ENCODE assay signal across 14 cellular contexts in genomic region chr17:68343976-68344375, GRCh38. TPM values are rescaled to one million over a fixed set of nuclear protein-coding genes. Genes with fewer than 3 reads are reported as not detected.
DNase-seq lines count a peak whose midpoint lies in the region; ATAC-seq, FAIRE-seq and TF ChIP-seq lines count a peak whose summit lies in the region.
"Had no signal": no experiment of that assay in that cellular context is flagged by ENCODE, and none has a peak within 500 bp of the region (broad histone marks: within the 10 kb centered on the region; RNA-seq: fewer than 3 reads in every experiment).

No MANE protein-coding gene starts in this region.

- peaks cover 0 to 11% (median 0%) of the 10 kb centered on the region in 11 experiments; a peak in 2 of 22 replicates for H3K27me3 ChIP-seq in BLaER1 treated with 17β-estradiol and CSF1 and Interleukin-3, amounts not matched to agents 10 nM and 100 nM
- no peaks in the 10 kb centered on the region for H3K27me3 ChIP-seq in H7 (ENCODE audit: control insufficient read depth, insufficient read depth, low read length)

- H3K4me3 Mint-ChIP-seq in central memory CD8-positive, alpha-beta T cell, result peak overlapping the region; percentile 55

- H2AFZ ChIP-seq in OCI-LY7 (ENCODE audit: low read length), result peak overlapping the region; percentile 42; the same call in 1 of the 2 replicates
- H2AFZ ChIP-seq: parathyroid adenoma had no signal

- H4K20me1 ChIP-seq in BLaER1 treated with 17β-estradiol and CSF1 and Interleukin-3, amounts not matched to agents 10 nM and 100 nM, result no peaks in the 10 kb centered on the region
- H4K20me1 ChIP-seq in OCI-LY7 (ENCODE audit: insufficient read depth, low read length), result no peaks in the 10 kb centered on the region

- no TSS peak for BruUV-seq in OCI-LY7 (replicated peaks; lab: Mats Ljungman, UMichigan)

- peak overlapping the region in 8 of 11 experiments; percentile 79 to 91 (median 86); a peak in 17 of 22 replicates for H3K9ac ChIP-seq in BLaER1 treated with 17β-estradiol and CSF1 and Interleukin-3, amounts not matched to agents 10 nM and 100 nM
- H3K9ac ChIP-seq: parathyroid adenoma had no signal

- H3K9me3 ChIP-seq in BLaER1 treated with 17β-estradiol and CSF1 and Interleukin-3, amounts not matched to agents 10 nM and 100 nM (replicated peaks in 1 of 11), result no peaks in the 10 kb centered on the region
- no peaks in the 10 kb centered on the region for H3K9me3 ChIP-seq in OCI-LY7 (ENCODE audit: low read length)

- FAIRE-seq in GM12891 (lab: Jason Lieb, UNC), result peak; percentile 5
- FAIRE-seq: GM12878 had no signal

- H3K36me3 ChIP-seq in BLaER1 treated with 17β-estradiol and CSF1 and Interleukin-3, amounts not matched to agents 10 nM and 100 nM, result no peaks in the 10 kb centered on the region
- H3K36me3 ChIP-seq in OCI-LY7 (ENCODE audit: insufficient read depth, low read length) (peaks cover 12% of the 10 kb centered on the region), H7 (replicated peaks; ENCODE audit: control insufficient read depth, insufficient read depth, low read length) (no peaks in the 10 kb centered on the region)

- no peaks in the 10 kb centered on the region for H3K79me2 ChIP-seq in OCI-LY7 (ENCODE audit: insufficient read depth, low read depth, low read length)
- H3K79me2 ChIP-seq: parathyroid adenoma had no signal

- H3K27me3 Mint-ChIP-seq in central memory CD8-positive, alpha-beta T cell, result no peaks in the 10 kb centered on the region
- H3K27me3 Mint-ChIP-seq: stimulated activated naive CD8-positive, alpha-beta T cell treated with anti-CD3 and anti-CD28 coated beads, Interleukin-15, amount 100 ng/mL, for 72 hours had no signal

- CTCF ChIA-PET in OCI-LY7 (lab: Charles Lee; ENCODE audit: unreplicated experiment), result interaction anchor here (0.8 to 2.0 kb wide), 5 partner anchors 11 to 55 kb away, joined by 3 to 5 read pairs (median 3); no protein-coding TSS in a partner anchor

- no peaks in the 10 kb centered on the region for H3K9me2 ChIP-seq in OCI-LY7 (ENCODE audit: insufficient read depth, low read length)

- H3K27ac ChIP-seq in BLaER1 treated with 17β-estradiol and CSF1 and Interleukin-3, amounts not matched to agents 10 nM and 100 nM, result peak overlapping the region in 9 of 11 experiments; percentile 51 to 99 (median 96); a peak in 18 of 22 replicates
- peak overlapping the region; percentile 95 for H3K27ac ChIP-seq in OCI-LY7 (ENCODE audit: low read depth, low read length, poor library complexity, severe bottlenecking)
- H3K27ac ChIP-seq: parathyroid adenoma had no signal

- peak overlapping the region; percentile 79 to 97 (median 85) for H3K4me2 ChIP-seq in BLaER1 treated with 17β-estradiol and CSF1 and Interleukin-3, amounts not matched to agents 10 nM and 100 nM
- H3K4me2 ChIP-seq in OCI-LY7 (ENCODE audit: low read length), result peak overlapping the region; percentile 30
- H3K4me2 ChIP-seq: smooth muscle cell had no signal

- peak overlapping the region in 1 of 10 experiments; percentile 10; a peak in 3 of 20 replicates for H3K4me3 ChIP-seq in BLaER1 treated with 17β-estradiol and CSF1 and Interleukin-3, amounts not matched to agents 10 nM and 100 nM
- H3K4me3 ChIP-seq in OCI-LY7 (ENCODE audit: low read depth, low read length, poor library complexity, severe bottlenecking) (no peak overlapping the region), H7 (ENCODE audit: insufficient read depth, low read depth, low read length) (no peak overlapping the region)
- H3K4me3 ChIP-seq: GM12878, smooth muscle cell had no signal

- peaks cover 4% of the 10 kb centered on the region for H3K36me3 Mint-ChIP-seq in central memory CD8-positive, alpha-beta T cell (ENCODE audit: insufficient read depth)

- peak overlapping the region; percentile 93 for H3K27ac Mint-ChIP-seq in central memory CD8-positive, alpha-beta T cell (ENCODE audit: low read depth)

- H3K4me1 Mint-ChIP-seq in central memory CD8-positive, alpha-beta T cell, result peaks cover 62% of the 10 kb centered on the region

- ATAC-seq in central memory CD8-positive, alpha-beta T cell (replicated peaks; ENCODE audit: extremely low read depth, poor library complexity, severe bottlenecking), result no peak
- ATAC-seq in GM21423 (IDR thresholded peaks at IDR 0.05; ENCODE audit: unreplicated experiment), result no peak
- ATAC-seq in GM19397 (IDR thresholded peaks at IDR 0.05; ENCODE audit: unreplicated experiment), result no peak
- ATAC-seq: GM12878 had no signal

- TF ChIP-seq CTCF in OCI-LY7 (conservative IDR thresholded peaks at IDR 0.05; ENCODE audit: low read length), result 0 out of 2 replicates have a peak, but pooled peaks have one; percentile 34

- TF ChIP-seq POLR2A in GM12891 (IDR thresholded peaks at IDR 0.05; ENCODE audit: low read depth, low read length), result no peak

- H3K4me1 ChIP-seq in BLaER1 treated with 17β-estradiol and CSF1 and Interleukin-3, amounts not matched to agents 10 nM and 100 nM, result peaks cover 53 to 79% (median 69%) of the 10 kb centered on the region in 10 experiments
- peaks cover 48% of the 10 kb centered on the region for H3K4me1 ChIP-seq in OCI-LY7 (ENCODE audit: insufficient read depth, low read length, poor library complexity, severe bottlenecking)
- H3K4me1 ChIP-seq: parathyroid adenoma had no signal

- intact Hi-C loops in OCI-LY7 (cut with micrococcal nuclease; ENCODE audit: unreplicated experiment), result loop anchor here (1.0 to 5.0 kb wide), 3 partner anchors 53 to 93 kb away; partner anchors contain the start of genes ARSG and SLC16A6

- H3K9me3 Mint-ChIP-seq in central memory CD8-positive, alpha-beta T cell, result no peaks in the 10 kb centered on the region
- H3K9me3 Mint-ChIP-seq: stimulated activated naive CD8-positive, alpha-beta T cell treated with anti-CD3 and anti-CD28 coated beads, Interleukin-15, amount 100 ng/mL, for 72 hours had no signal

- DNase-seq in GM12891 (ENCODE audit: insufficient read length, low spot score) (no peak), OCI-LY7 (ENCODE audit: low spot score) (peak; percentile 68), NCI-H2196 (lab: John Stamatoyannopoulos, UW; ENCODE audit: unreplicated experiment) (no peak), H7 (no peak)
- no peak for DNase-seq in central memory CD8-positive, alpha-beta T cell (ENCODE audit: low spot score in 2 of 2)
- DNase-seq: hippocampal formation, NCI-H1694 treated with DMSO at 0.1 percent for 48 hours had no signal

- POLR2A ChIA-PET in OCI-LY7 (lab: Charles Lee), result interaction anchor here (0.5 to 4.7 kb wide), 15 partner anchors 10 to 229 kb away, joined by 3 to 36 read pairs (median 4); partner anchors contain the start of genes SLC16A6 and WIPI1

TF ChIP-seq in GM12891, 5 proteins besides CTCF, POLR2A, EP300 and RAD21:
- TF ChIP-seq SPI1 (IDR thresholded peaks at IDR 0.05; ENCODE audit: low read depth, low read length) (no peak), PAX5 (IDR thresholded peaks at IDR 0.05; ENCODE audit: insufficient read depth, low read length, severe bottlenecking) (no peak), POLR2AphosphoS5 (IDR thresholded peaks at IDR 0.05; ENCODE audit: low read depth, low read length) (no peak), TAF1 (IDR thresholded peaks at IDR 0.05; ENCODE audit: low read depth, low read length) (no peak), POU2F2 (IDR thresholded peaks at IDR 0.05; ENCODE audit: low read depth, low read length) (no peak)

RNA-seq across cellular contexts. Expression of gene ARSG, which starts 52.7 kb away (rescaled TPM):
- polyA plus RNA-seq in GM12891 (2012; ENCODE audit: low read depth, missing spikeins), result 3.1 TPM
- total RNA-seq in OCI-LY7 (2014; rRNA removed; shearing (Covaris generic)), result 24.2 and 26.1 TPM in 2 replicates
- 51.6 and 53.0 TPM in 2 replicates for total RNA-seq in OCI-LY7 (2022)
- 15.7 and 18.8 TPM in 2 replicates for total RNA-seq in H7 (2014; rRNA removed; shearing (Covaris generic))

RNA-seq across cellular contexts. Expression of gene SLC16A6, which starts 53.0 kb away (rescaled TPM):
- polyA plus RNA-seq in GM12891 (2012; ENCODE audit: low read depth, missing spikeins), result 1.7 TPM
- total RNA-seq in OCI-LY7 (2014; rRNA removed; shearing (Covaris generic)), result 3.7 and 4.5 TPM in 2 replicates
- total RNA-seq in OCI-LY7 (2022), result 15.4 and 18.9 TPM in 2 replicates
- 0.15 and 0.28 TPM in 2 replicates for total RNA-seq in H7 (2014; rRNA removed; shearing (Covaris generic))
- polyA plus RNA-seq: smooth muscle cell had no signal
